In genomic region chr1:96487404-96487803, GRCh38 we compare ENCODE assay signal across 16 cellular contexts.
DNase-seq lines count a peak whose midpoint lies in the region; ATAC-seq, FAIRE-seq and TF ChIP-seq lines count a peak whose summit lies in the region.
"Had no signal": no experiment of that assay in that cellular context is flagged by ENCODE, and none has a peak within 500 bp of the region (broad histone marks: within the 10 kb centered on the region; RNA-seq: fewer than 3 reads in every experiment).

No MANE protein-coding gene starts in this region.

- DNase-seq in H54 (ENCODE audit: insufficient read length, low spot score) (peak; percentile 15), astrocyte of the hippocampus (ENCODE audit: low read depth, low spot score) (peak; percentile 77), sigmoid colon (no peak), left lung (no peak), GM12892 (ENCODE audit: insufficient read length) (no peak)
- DNase-seq: activated CD4-positive, CD25-positive, alpha-beta regulatory T cell; activated T-cell treated with anti-CD3 and anti-CD28 coated beads, Interleukin-2, amount 50 U/mL, for 24 hours; aorta; GDM1; NCI-H524; SHP77 had no signal

- H3K27ac ChIP-seq in gastroesophageal sphincter, result peak overlapping the region in 3 of 4 donors; percentile 7 to 14 (median 14)
- H3K27ac ChIP-seq in sigmoid colon, result peak overlapping the region in 3 of 4 donors; percentile 76 to 81 (median 79)
- no peak overlapping the region for H3K27ac ChIP-seq in left lung
- H3K27ac ChIP-seq: C4-2B, HL-60 had no signal

- TF ChIP-seq CTCF in gastroesophageal sphincter (IDR thresholded peaks at IDR 0.05) (no peak), sigmoid colon (IDR thresholded peaks at IDR 0.05) (no peak), left lung (IDR thresholded peaks at IDR 0.05) (no peak)

- peak; percentile 76 for FAIRE-seq in H54 (lab: Jason Lieb, UNC)
- no peak for FAIRE-seq in GM12892 (lab: Jason Lieb, UNC)

- TF ChIP-seq POLR2A in H54 (IDR thresholded peaks at IDR 0.05; ENCODE audit: low read depth, low read length) (no peak), gastroesophageal sphincter (IDR thresholded peaks at IDR 0.05) (no peak), sigmoid colon (IDR thresholded peaks at IDR 0.05) (no peak), GM12892 (IDR thresholded peaks at IDR 0.05; ENCODE audit: low read depth, low read length) (no peak)

- H3K27me3 ChIP-seq in gastroesophageal sphincter, result no peaks in the 10 kb centered on the region
- H3K27me3 ChIP-seq in sigmoid colon, result no peaks in the 10 kb centered on the region
- H3K27me3 ChIP-seq in left lung, result no peaks in the 10 kb centered on the region

- H3K36me3 ChIP-seq in gastroesophageal sphincter (no peaks in the 10 kb centered on the region), sigmoid colon (no peaks in the 10 kb centered on the region), left lung (no peaks in the 10 kb centered on the region)

- no peak overlapping the region for H3K4me3 ChIP-seq in gastroesophageal sphincter
- H3K4me3 ChIP-seq in sigmoid colon, result peak overlapping the region in 2 of 4 donors; percentile 2 to 7
- no peak overlapping the region for H3K4me3 ChIP-seq in left lung

- 23 to 36% methylated on average over 2 of the region's 2 CpGs for WGBS in gastroesophageal sphincter (ENCODE audit: low coverage in 1 of 2), 2 donors
- 48 to 59% methylated on average over 2 of the region's 2 CpGs for WGBS in sigmoid colon, 2 donors

- H3K4me1 ChIP-seq in gastroesophageal sphincter (peaks cover 0 to 19% (median 3%) of the 10 kb centered on the region in 3 donors), sigmoid colon (peaks cover 0 to 54% (median 32%) of the 10 kb centered on the region in 4 donors), left lung (no peaks in the 10 kb centered on the region)

- no peak for ATAC-seq in gastroesophageal sphincter
- no peak for ATAC-seq in left lung
- ATAC-seq in HG02981 (IDR thresholded peaks at IDR 0.05; ENCODE audit: unreplicated experiment), result no peak
- ATAC-seq in GM19455 (IDR thresholded peaks at IDR 0.05; ENCODE audit: unreplicated experiment), result no peak

- H3K9me3 ChIP-seq in gastroesophageal sphincter, result no peaks in the 10 kb centered on the region
- no peaks in the 10 kb centered on the region for H3K9me3 ChIP-seq in sigmoid colon
- no peaks in the 10 kb centered on the region for H3K9me3 ChIP-seq in left lung

- intact Hi-C loops in sigmoid colon (cut with DNase I) (loop anchor here (5.0 to 10.0 kb wide), 2 partner anchors 50 to 237 kb away; partner anchors contain the start of gene PTBP2), left lung (cut with DNase I) (no loop called here)

- TF ChIP-seq EP300 in gastroesophageal sphincter (IDR thresholded peaks at IDR 0.05), result no peak
- TF ChIP-seq EP300 in sigmoid colon (IDR thresholded peaks at IDR 0.05), result no peak

Comparison
In these comparisons a context has a peak if more than half of its experiments do, and no peak if none do; other contexts are left out.
1. DNase-seq: peak in H54 (single experiment) and astrocyte of the hippocampus (single experiment); none in sigmoid colon (single experiment), left lung (0 of 2) and GM12892 (single experiment).
2. H3K27ac ChIP-seq: peak in gastroesophageal sphincter (3 of 4) and sigmoid colon (3 of 4); none in left lung (0 of 2).